Comparison of ENCODE assay signal across 10 cellular contexts in the genomic region with DNA sequence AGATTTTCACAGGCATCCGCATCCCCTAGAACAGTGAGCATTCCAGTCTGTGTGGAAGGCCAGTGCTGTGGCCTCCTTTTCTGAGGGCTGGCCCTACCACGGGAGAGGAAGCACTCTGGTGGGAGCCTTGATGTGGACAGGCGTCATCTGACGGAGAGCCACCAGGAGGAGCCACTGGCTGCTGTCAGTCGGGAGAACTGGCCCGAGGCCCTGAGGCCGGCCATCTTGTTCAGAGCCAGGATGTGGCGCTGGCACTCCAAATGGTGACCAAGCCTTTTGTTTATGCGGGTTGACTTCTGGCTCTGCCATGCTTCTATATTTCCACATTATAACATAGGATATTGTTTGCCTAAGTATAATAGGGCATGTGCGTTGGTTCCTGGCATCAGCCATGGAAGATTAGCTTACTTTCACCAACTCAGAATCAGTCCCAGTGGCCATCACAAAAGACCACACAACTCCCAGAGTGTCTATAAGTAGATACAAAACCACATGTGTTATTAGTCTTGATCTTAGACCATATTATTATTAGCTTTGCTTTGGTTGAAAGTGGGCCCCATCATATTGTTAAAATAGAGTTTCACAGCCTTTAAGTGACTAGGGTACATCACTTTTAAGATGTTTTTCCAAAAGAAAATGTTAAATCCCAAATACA.
DNase-seq lines count a peak whose midpoint lies in the region; ATAC-seq and TF ChIP-seq lines count a peak whose summit lies in the region.
"Had no signal": no experiment of that assay in that cellular context is flagged by ENCODE, and none has a peak within 500 bp of the region (broad histone marks: within the 10 kb centered on the region; RNA-seq: fewer than 3 reads in every experiment).

No MANE protein-coding gene starts in this region.

- H3K4me3 Mint-ChIP-seq in endothelial cell (ENCODE audit: unreplicated experiment): no peak overlapping the region

- peaks cover 4% of the 10 kb centered on the region for H3K27me3 Mint-ChIP-seq in endothelial cell (ENCODE audit: unreplicated experiment)

- peaks cover 6% of the 10 kb centered on the region for H3K4me1 Mint-ChIP-seq in endothelial cell (ENCODE audit: unreplicated experiment)

- H3K27me3 ChIP-seq in A673 (replicated peaks; ENCODE audit: insufficient read depth, low read depth, low read length, poor library complexity): no peaks in the 10 kb centered on the region
- H3K27me3 ChIP-seq: pancreas had no signal

- no peaks in the 10 kb centered on the region for H4K20me1 ChIP-seq in OCI-LY7 (ENCODE audit: insufficient read depth, low read length)

- no peak overlapping the region for H3K27ac Mint-ChIP-seq in endothelial cell (ENCODE audit: unreplicated experiment)

- peak; percentile 61 for TF ChIP-seq CTCF in A673 (conservative IDR thresholded peaks at IDR 0.05; ENCODE audit: low read depth, low read length)
- TF ChIP-seq CTCF in OCI-LY7 (conservative IDR thresholded peaks at IDR 0.05; ENCODE audit: low read length): peak; percentile 68
- peak; percentile 62 for TF ChIP-seq CTCF in endothelial cell (IDR thresholded peaks at IDR 0.05; ENCODE audit: unreplicated experiment)

- no peaks in the 10 kb centered on the region for H3K36me3 ChIP-seq in A673 (ENCODE audit: insufficient read depth, low read length, poor library complexity, severe bottlenecking)
- H3K36me3 ChIP-seq in OCI-LY7 (ENCODE audit: insufficient read depth, low read length): no peaks in the 10 kb centered on the region
- H3K36me3 ChIP-seq: pancreas, thoracic aorta had no signal

- BruUV-seq in A673 (replicated peaks; lab: Mats Ljungman, UMichigan) (no TSS peak), OCI-LY7 (replicated peaks; lab: Mats Ljungman, UMichigan) (no TSS peak)

- POLR2A ChIA-PET in A673 (lab: Charles Lee; ENCODE audit: low non-redundant PET): no interaction called here
- POLR2A ChIA-PET in OCI-LY7 (lab: Charles Lee): interaction anchor here (0.6 to 2.1 kb wide), 5 partner anchors 9 to 31 kb away, joined by 4 to 9 read pairs (median 6); no protein-coding TSS in a partner anchor

- H3K4me3 ChIP-seq in A673 (ENCODE audit: low read depth, low read length, poor library complexity, severe bottlenecking): no peak overlapping the region
- H3K4me3 ChIP-seq in OCI-LY7 (ENCODE audit: low read depth, low read length, poor library complexity, severe bottlenecking): no peak overlapping the region
- H3K4me3 ChIP-seq: pancreas, thoracic aorta had no signal

- no peaks in the 10 kb centered on the region for H3K9me3 Mint-ChIP-seq in endothelial cell (ENCODE audit: unreplicated experiment)

- H3K4me2 ChIP-seq in OCI-LY7 (ENCODE audit: low read length): no peak overlapping the region

- H3K9me3 ChIP-seq in A673 (ENCODE audit: low read depth, low read length, poor library complexity, severe bottlenecking) (peaks cover 2% of the 10 kb centered on the region), OCI-LY7 (ENCODE audit: low read length) (no peaks in the 10 kb centered on the region)
- H3K9me3 ChIP-seq: pancreas, thoracic aorta had no signal

- DNase-seq in A673 (ENCODE audit: low spot score) (peak; percentile 60), ELR (ENCODE audit: low read depth) (peak; percentile 47), OCI-LY7 (ENCODE audit: low spot score) (peak; percentile 38), endothelial cell (ENCODE audit: low spot score) (peak; percentile 63), NCI-H1694 treated with DMSO at 0.1 percent for 48 hours (lab: John Stamatoyannopoulos, UW) (no peak)
- DNase-seq: pancreas had no signal

- intact Hi-C loops in A673 (cut with micrococcal nuclease; ENCODE audit: unreplicated experiment) (no loop called here), OCI-LY7 (cut with micrococcal nuclease; ENCODE audit: unreplicated experiment) (no loop called here)

- H3K79me2 ChIP-seq in OCI-LY7 (ENCODE audit: insufficient read depth, low read depth, low read length): no peaks in the 10 kb centered on the region

- CTCF ChIA-PET in A673 (lab: Charles Lee) (interaction anchor here (0.8 kb wide), 1 partner anchor 388 kb away, joined by 5 read pairs; no protein-coding TSS in a partner anchor), OCI-LY7 (lab: Charles Lee; ENCODE audit: unreplicated experiment) (no interaction called here)

- H2AFZ ChIP-seq in OCI-LY7 (ENCODE audit: low read length): no peak overlapping the region

- ATAC-seq in GM21447 (IDR thresholded peaks at IDR 0.05; ENCODE audit: unreplicated experiment) (no peak), HG03159 (IDR thresholded peaks at IDR 0.05; ENCODE audit: unreplicated experiment) (no peak), GM18858 (IDR thresholded peaks at IDR 0.05; ENCODE audit: unreplicated experiment) (no peak)

- no peaks in the 10 kb centered on the region for H3K9me2 ChIP-seq in OCI-LY7 (ENCODE audit: insufficient read depth, low read length)

- H3K36me3 Mint-ChIP-seq in endothelial cell (ENCODE audit: low read depth, unreplicated experiment): peaks cover 5% of the 10 kb centered on the region

- H3K4me1 ChIP-seq in A673 (ENCODE audit: insufficient read depth, low read length, poor library complexity, severe bottlenecking) (no peaks in the 10 kb centered on the region), OCI-LY7 (ENCODE audit: insufficient read depth, low read length, poor library complexity, severe bottlenecking) (peaks cover 17% of the 10 kb centered on the region)
- H3K4me1 ChIP-seq: pancreas had no signal

- no peak overlapping the region for H3K27ac ChIP-seq in A673 (ENCODE audit: low read depth, low read length, poor library complexity, severe bottlenecking)
- H3K27ac ChIP-seq in OCI-LY7 (ENCODE audit: low read depth, low read length, poor library complexity, severe bottlenecking): no peak overlapping the region
- H3K27ac ChIP-seq: pancreas, thoracic aorta had no signal
